In the genomic region with DNA sequence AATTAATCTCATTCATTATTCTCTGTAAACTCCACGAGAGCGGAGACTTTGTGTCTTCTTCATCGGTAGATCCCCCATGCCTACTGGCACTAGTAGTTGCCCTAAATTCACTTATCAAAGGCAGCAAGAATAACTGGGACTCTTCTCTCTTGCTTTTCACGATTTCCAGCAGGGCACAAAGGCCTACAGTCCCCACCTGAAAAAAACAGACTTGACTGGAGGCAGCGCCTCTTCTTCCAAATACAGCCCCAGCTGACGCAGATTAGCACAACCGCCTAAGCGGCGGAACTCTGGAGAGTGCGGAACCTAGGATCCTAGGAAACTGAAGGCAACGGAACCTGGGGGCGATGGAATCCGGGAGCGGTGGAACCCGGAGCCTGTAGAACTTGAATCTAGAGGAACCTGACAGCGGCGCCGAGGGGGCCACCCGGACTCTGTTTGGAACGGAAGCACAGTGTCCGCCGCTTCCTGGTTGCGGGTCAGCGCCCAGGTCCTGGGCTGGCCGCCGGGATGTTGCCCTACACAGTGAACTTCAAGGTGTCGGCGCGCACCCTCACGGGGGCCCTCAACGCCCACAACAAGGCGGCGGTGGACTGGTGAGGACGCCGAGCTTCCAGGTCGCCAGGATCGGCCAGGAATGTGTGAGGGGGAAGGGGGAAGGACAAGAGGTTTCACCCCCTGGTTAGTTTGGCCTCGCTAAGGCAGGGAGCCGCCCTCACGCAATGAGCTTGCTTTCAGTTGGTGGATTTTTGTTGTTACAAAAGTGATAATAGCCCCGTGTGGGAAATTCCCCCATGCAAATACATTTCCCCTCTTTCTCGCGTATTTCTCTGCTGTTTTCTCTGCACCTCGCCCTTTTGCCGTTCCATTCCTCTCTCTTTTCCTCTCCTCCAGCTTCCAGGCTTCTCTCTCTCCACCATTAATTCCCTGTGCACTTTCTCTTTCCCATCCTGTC, we compare ENCODE assay signal across 1 cellular context.
TF ChIP-seq lines count a peak whose summit lies in the region.

A gene with protein sequence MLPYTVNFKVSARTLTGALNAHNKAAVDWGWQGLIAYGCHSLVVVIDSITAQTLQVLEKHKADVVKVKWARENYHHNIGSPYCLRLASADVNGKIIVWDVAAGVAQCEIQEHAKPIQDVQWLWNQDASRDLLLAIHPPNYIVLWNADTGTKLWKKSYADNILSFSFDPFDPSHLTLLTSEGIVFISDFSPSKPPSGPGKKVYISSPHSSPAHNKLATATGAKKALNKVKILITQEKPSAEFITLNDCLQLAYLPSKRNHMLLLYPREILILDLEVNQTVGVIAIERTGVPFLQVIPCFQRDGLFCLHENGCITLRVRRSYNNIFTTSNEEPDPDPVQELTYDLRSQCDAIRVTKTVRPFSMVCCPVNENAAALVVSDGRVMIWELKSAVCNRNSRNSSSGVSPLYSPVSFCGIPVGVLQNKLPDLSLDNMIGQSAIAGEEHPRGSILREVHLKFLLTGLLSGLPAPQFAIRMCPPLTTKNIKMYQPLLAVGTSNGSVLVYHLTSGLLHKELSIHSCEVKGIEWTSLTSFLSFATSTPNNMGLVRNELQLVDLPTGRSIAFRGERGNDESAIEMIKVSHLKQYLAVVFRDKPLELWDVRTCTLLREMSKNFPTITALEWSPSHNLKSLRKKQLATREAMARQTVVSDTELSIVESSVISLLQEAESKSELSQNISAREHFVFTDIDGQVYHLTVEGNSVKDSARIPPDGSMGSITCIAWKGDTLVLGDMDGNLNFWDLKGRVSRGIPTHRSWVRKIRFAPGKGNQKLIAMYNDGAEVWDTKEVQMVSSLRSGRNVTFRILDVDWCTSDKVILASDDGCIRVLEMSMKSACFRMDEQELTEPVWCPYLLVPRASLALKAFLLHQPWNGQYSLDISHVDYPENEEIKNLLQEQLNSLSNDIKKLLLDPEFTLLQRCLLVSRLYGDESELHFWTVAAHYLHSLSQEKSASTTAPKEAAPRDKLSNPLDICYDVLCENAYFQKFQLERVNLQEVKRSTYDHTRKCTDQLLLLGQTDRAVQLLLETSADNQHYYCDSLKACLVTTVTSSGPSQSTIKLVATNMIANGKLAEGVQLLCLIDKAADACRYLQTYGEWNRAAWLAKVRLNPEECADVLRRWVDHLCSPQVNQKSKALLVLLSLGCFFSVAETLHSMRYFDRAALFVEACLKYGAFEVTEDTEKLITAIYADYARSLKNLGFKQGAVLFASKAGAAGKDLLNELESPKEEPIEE (plus strand): TSS at position 452 of the 955 bp plus-strand sequence. CDS start 59 bp downstream, at position 511.

TF ChIP-seq in WTC11, 78 proteins besides CTCF, POLR2A, EP300 and RAD21 (continued from another document and continues in another):
- TF ChIP-seq, protein P1, sequence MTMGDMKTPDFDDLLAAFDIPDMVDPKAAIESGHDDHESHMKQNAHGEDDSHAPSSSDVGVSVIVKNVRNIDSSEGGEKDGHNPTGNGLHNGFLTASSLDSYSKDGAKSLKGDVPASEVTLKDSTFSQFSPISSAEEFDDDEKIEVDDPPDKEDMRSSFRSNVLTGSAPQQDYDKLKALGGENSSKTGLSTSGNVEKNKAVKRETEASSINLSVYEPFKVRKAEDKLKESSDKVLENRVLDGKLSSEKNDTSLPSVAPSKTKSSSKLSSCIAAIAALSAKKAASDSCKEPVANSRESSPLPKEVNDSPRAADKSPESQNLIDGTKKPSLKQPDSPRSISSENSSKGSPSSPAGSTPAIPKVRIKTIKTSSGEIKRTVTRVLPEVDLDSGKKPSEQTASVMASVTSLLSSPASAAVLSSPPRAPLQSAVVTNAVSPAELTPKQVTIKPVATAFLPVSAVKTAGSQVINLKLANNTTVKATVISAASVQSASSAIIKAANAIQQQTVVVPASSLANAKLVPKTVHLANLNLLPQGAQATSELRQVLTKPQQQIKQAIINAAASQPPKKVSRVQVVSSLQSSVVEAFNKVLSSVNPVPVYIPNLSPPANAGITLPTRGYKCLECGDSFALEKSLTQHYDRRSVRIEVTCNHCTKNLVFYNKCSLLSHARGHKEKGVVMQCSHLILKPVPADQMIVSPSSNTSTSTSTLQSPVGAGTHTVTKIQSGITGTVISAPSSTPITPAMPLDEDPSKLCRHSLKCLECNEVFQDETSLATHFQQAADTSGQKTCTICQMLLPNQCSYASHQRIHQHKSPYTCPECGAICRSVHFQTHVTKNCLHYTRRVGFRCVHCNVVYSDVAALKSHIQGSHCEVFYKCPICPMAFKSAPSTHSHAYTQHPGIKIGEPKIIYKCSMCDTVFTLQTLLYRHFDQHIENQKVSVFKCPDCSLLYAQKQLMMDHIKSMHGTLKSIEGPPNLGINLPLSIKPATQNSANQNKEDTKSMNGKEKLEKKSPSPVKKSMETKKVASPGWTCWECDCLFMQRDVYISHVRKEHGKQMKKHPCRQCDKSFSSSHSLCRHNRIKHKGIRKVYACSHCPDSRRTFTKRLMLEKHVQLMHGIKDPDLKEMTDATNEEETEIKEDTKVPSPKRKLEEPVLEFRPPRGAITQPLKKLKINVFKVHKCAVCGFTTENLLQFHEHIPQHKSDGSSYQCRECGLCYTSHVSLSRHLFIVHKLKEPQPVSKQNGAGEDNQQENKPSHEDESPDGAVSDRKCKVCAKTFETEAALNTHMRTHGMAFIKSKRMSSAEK (CRISPR knock-in tag; IDR thresholded peaks at IDR 0.05; ENCODE audit: borderline replicate concordance): no peak
- TF ChIP-seq FOXP1 (CRISPR knock-in tag; IDR thresholded peaks at IDR 0.05; ENCODE audit: borderline replicate concordance): no peak
- TF ChIP-seq ATF1 (CRISPR knock-in tag; IDR thresholded peaks at IDR 0.05): peak; percentile 87; the same call in 1 of the 2 replicates
- peak; percentile 76; the same call in 1 of the 2 replicates for TF ChIP-seq CBFB (CRISPR knock-in tag; IDR thresholded peaks at IDR 0.05; ENCODE audit: low read depth)
- TF ChIP-seq CREM (CRISPR knock-in tag; IDR thresholded peaks at IDR 0.05): peak; percentile 88
- no peak for TF ChIP-seq PRRX2 (CRISPR knock-in tag; IDR thresholded peaks at IDR 0.05)
- TF ChIP-seq SMAD4 (CRISPR knock-in tag; IDR thresholded peaks at IDR 0.05): no peak
- peak; percentile 80 for TF ChIP-seq SP1 (CRISPR knock-in tag; conservative IDR thresholded peaks at IDR 0.05)
- TF ChIP-seq ZNF138 (CRISPR knock-in tag; conservative IDR thresholded peaks at IDR 0.05): 0 out of 2 replicates have a peak, but pooled peaks have one; percentile 47
- TF ChIP-seq, protein P2, sequence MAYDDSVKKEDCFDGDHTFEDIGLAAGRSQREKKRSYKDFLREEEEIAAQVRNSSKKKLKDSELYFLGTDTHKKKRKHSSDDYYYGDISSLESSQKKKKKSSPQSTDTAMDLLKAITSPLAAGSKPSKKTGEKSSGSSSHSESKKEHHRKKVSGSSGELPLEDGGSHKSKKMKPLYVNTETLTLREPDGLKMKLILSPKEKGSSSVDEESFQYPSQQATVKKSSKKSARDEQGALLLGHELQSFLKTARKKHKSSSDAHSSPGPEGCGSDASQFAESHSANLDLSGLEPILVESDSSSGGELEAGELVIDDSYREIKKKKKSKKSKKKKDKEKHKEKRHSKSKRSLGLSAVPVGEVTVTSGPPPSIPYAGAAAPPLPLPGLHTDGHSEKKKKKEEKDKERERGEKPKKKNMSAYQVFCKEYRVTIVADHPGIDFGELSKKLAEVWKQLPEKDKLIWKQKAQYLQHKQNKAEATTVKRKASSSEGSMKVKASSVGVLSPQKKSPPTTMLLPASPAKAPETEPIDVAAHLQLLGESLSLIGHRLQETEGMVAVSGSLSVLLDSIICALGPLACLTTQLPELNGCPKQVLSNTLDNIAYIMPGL (CRISPR knock-in tag; IDR thresholded peaks at IDR 0.05): peak; percentile 66; the same call in 1 of the 2 replicates
- no peak for TF ChIP-seq RELA (CRISPR knock-in tag; IDR thresholded peaks at IDR 0.05; ENCODE audit: borderline replicate concordance)
- TF ChIP-seq, protein P3, sequence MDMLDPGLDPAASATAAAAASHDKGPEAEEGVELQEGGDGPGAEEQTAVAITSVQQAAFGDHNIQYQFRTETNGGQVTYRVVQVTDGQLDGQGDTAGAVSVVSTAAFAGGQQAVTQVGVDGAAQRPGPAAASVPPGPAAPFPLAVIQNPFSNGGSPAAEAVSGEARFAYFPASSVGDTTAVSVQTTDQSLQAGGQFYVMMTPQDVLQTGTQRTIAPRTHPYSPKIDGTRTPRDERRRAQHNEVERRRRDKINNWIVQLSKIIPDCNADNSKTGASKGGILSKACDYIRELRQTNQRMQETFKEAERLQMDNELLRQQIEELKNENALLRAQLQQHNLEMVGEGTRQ (CRISPR knock-in tag; IDR thresholded peaks at IDR 0.05): 0 out of 2 replicates have a peak, but pooled peaks have one; percentile 32
- TF ChIP-seq, protein P4, sequence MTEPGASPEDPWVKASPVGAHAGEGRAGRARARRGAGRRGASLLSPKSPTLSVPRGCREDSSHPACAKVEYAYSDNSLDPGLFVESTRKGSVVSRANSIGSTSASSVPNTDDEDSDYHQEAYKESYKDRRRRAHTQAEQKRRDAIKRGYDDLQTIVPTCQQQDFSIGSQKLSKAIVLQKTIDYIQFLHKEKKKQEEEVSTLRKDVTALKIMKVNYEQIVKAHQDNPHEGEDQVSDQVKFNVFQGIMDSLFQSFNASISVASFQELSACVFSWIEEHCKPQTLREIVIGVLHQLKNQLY (CRISPR knock-in tag; IDR thresholded peaks at IDR 0.05): peak; percentile 69; the same call in 1 of the 2 replicates
- TF ChIP-seq HMGA2 (CRISPR knock-in tag; IDR thresholded peaks at IDR 0.05): no peak
- TF ChIP-seq ZBTB21 (CRISPR knock-in tag; IDR thresholded peaks at IDR 0.05; ENCODE audit: borderline replicate concordance): no peak
- TF ChIP-seq, protein P5, sequence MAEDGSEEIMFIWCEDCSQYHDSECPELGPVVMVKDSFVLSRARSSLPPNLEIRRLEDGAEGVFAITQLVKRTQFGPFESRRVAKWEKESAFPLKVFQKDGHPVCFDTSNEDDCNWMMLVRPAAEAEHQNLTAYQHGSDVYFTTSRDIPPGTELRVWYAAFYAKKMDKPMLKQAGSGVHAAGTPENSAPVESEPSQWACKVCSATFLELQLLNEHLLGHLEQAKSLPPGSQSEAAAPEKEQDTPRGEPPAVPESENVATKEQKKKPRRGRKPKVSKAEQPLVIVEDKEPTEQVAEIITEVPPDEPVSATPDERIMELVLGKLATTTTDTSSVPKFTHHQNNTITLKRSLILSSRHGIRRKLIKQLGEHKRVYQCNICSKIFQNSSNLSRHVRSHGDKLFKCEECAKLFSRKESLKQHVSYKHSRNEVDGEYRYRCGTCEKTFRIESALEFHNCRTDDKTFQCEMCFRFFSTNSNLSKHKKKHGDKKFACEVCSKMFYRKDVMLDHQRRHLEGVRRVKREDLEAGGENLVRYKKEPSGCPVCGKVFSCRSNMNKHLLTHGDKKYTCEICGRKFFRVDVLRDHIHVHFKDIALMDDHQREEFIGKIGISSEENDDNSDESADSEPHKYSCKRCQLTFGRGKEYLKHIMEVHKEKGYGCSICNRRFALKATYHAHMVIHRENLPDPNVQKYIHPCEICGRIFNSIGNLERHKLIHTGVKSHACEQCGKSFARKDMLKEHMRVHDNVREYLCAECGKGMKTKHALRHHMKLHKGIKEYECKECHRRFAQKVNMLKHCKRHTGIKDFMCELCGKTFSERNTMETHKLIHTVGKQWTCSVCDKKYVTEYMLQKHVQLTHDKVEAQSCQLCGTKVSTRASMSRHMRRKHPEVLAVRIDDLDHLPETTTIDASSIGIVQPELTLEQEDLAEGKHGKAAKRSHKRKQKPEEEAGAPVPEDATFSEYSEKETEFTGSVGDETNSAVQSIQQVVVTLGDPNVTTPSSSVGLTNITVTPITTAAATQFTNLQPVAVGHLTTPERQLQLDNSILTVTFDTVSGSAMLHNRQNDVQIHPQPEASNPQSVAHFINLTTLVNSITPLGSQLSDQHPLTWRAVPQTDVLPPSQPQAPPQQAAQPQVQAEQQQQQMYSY (CRISPR knock-in tag; IDR thresholded peaks at IDR 0.05): peak; percentile 60; the same call in 1 of the 2 replicates
- TF ChIP-seq, protein P6, sequence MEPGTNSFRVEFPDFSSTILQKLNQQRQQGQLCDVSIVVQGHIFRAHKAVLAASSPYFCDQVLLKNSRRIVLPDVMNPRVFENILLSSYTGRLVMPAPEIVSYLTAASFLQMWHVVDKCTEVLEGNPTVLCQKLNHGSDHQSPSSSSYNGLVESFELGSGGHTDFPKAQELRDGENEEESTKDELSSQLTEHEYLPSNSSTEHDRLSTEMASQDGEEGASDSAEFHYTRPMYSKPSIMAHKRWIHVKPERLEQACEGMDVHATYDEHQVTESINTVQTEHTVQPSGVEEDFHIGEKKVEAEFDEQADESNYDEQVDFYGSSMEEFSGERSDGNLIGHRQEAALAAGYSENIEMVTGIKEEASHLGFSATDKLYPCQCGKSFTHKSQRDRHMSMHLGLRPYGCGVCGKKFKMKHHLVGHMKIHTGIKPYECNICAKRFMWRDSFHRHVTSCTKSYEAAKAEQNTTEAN (CRISPR knock-in tag; IDR thresholded peaks at IDR 0.05): peak; percentile 72; the same call in 1 of the 2 replicates
- TF ChIP-seq, protein P7, sequence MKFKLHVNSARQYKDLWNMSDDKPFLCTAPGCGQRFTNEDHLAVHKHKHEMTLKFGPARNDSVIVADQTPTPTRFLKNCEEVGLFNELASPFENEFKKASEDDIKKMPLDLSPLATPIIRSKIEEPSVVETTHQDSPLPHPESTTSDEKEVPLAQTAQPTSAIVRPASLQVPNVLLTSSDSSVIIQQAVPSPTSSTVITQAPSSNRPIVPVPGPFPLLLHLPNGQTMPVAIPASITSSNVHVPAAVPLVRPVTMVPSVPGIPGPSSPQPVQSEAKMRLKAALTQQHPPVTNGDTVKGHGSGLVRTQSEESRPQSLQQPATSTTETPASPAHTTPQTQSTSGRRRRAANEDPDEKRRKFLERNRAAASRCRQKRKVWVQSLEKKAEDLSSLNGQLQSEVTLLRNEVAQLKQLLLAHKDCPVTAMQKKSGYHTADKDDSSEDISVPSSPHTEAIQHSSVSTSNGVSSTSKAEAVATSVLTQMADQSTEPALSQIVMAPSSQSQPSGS (CRISPR knock-in tag; IDR thresholded peaks at IDR 0.05; ENCODE audit: borderline replicate concordance, low read depth): no peak
- TF ChIP-seq, protein P8, sequence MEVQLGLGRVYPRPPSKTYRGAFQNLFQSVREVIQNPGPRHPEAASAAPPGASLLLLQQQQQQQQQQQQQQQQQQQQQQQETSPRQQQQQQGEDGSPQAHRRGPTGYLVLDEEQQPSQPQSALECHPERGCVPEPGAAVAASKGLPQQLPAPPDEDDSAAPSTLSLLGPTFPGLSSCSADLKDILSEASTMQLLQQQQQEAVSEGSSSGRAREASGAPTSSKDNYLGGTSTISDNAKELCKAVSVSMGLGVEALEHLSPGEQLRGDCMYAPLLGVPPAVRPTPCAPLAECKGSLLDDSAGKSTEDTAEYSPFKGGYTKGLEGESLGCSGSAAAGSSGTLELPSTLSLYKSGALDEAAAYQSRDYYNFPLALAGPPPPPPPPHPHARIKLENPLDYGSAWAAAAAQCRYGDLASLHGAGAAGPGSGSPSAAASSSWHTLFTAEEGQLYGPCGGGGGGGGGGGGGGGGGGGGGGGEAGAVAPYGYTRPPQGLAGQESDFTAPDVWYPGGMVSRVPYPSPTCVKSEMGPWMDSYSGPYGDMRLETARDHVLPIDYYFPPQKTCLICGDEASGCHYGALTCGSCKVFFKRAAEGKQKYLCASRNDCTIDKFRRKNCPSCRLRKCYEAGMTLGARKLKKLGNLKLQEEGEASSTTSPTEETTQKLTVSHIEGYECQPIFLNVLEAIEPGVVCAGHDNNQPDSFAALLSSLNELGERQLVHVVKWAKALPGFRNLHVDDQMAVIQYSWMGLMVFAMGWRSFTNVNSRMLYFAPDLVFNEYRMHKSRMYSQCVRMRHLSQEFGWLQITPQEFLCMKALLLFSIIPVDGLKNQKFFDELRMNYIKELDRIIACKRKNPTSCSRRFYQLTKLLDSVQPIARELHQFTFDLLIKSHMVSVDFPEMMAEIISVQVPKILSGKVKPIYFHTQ (CRISPR knock-in tag; IDR thresholded peaks at IDR 0.05): no peak
- TF ChIP-seq, protein P9, sequence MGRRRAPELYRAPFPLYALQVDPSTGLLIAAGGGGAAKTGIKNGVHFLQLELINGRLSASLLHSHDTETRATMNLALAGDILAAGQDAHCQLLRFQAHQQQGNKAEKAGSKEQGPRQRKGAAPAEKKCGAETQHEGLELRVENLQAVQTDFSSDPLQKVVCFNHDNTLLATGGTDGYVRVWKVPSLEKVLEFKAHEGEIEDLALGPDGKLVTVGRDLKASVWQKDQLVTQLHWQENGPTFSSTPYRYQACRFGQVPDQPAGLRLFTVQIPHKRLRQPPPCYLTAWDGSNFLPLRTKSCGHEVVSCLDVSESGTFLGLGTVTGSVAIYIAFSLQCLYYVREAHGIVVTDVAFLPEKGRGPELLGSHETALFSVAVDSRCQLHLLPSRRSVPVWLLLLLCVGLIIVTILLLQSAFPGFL (CRISPR knock-in tag; IDR thresholded peaks at IDR 0.05; ENCODE audit: borderline replicate concordance): no peak
